In the genomic region with DNA sequence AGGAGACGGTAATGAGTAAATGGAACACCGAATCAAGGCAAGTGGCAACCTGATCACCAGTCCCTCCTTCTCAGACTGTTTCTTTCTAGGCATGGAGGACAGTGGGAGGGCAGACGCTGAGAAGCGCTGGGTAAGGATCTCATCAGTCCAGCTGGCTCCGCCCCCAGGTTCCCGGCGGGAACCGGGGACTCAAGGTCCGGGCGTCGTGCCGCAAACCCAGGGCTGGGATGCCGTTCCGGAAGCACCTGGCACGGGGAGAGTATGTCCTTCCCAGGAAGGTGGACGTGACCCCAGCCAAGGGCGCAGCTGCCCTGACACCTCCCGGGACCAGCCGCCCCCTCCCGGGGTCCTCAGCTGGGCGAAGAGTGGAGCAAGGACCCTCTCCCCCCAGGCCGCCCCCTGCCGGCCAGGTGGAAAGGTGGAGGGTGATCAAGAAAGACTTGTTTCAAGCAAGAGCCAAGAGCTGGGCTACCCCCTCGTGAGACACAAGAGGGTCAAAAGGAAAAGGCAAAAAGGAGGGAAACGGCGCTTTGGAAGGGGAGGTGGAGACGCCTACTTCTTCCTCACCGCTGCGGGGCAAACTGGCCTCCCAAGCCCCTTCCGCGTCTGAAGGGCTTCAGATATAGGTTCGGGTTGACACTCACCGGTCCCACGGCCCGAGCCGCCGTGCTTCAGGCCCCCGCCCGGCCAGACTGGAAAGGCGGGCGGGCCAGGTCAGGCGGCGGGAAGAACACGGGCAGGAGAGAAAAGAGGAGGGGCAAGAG, we compare ENCODE assay signal across 1 cellular context.
TF ChIP-seq lines count a peak whose summit lies in the region.

MYO19 (minus strand) TSS at position 752 of the 764 bp plus-strand sequence. CDS start 2,330 bp downstream, outside the sequence.

TF ChIP-seq in HepG2, 621 proteins besides CTCF, POLR2A, EP300 and RAD21 (continued from another document and continues in another):
- TF ChIP-seq, protein P1, sequence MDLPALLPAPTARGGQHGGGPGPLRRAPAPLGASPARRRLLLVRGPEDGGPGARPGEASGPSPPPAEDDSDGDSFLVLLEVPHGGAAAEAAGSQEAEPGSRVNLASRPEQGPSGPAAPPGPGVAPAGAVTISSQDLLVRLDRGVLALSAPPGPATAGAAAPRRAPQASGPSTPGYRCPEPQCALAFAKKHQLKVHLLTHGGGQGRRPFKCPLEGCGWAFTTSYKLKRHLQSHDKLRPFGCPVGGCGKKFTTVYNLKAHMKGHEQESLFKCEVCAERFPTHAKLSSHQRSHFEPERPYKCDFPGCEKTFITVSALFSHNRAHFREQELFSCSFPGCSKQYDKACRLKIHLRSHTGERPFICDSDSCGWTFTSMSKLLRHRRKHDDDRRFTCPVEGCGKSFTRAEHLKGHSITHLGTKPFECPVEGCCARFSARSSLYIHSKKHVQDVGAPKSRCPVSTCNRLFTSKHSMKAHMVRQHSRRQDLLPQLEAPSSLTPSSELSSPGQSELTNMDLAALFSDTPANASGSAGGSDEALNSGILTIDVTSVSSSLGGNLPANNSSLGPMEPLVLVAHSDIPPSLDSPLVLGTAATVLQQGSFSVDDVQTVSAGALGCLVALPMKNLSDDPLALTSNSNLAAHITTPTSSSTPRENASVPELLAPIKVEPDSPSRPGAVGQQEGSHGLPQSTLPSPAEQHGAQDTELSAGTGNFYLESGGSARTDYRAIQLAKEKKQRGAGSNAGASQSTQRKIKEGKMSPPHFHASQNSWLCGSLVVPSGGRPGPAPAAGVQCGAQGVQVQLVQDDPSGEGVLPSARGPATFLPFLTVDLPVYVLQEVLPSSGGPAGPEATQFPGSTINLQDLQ (CRISPR knock-in tag; IDR thresholded peaks at IDR 0.05), result no peak
- TF ChIP-seq, protein P2, sequence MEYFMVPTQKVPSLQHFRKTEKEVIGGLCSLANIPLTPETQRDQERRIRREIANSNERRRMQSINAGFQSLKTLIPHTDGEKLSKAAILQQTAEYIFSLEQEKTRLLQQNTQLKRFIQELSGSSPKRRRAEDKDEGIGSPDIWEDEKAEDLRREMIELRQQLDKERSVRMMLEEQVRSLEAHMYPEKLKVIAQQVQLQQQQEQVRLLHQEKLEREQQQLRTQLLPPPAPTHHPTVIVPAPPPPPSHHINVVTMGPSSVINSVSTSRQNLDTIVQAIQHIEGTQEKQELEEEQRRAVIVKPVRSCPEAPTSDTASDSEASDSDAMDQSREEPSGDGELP (IDR thresholded peaks at IDR 0.05; ENCODE audit: borderline replicate concordance, low read depth), result peak; percentile 75; the same call in 1 of the 2 replicates
- no peak for TF ChIP-seq ZNF569 (CRISPR knock-in tag; IDR thresholded peaks at IDR 0.05; ENCODE audit: borderline replicate concordance)
- no peak for TF ChIP-seq CCAR2 (optimal IDR thresholded peaks at IDR 0.05; ENCODE audit: low read depth, low read length)
- no peak for TF ChIP-seq IRF1 (CRISPR knock-in tag; IDR thresholded peaks at IDR 0.05; ENCODE audit: low read depth)
- no peak for TF ChIP-seq GFI1 (CRISPR knock-in tag; IDR thresholded peaks at IDR 0.05; ENCODE audit: borderline replicate concordance)
- TF ChIP-seq ZFP36L1 (CRISPR knock-in tag; IDR thresholded peaks at IDR 0.05), result no peak
- no peak for TF ChIP-seq ZKSCAN1 (IDR thresholded peaks at IDR 0.05; ENCODE audit: low read length)
- no peak for TF ChIP-seq NFE2L1 (CRISPR knock-in tag; IDR thresholded peaks at IDR 0.05; ENCODE audit: borderline replicate concordance)
- no peak for TF ChIP-seq SSRP1 (CRISPR knock-in tag; IDR thresholded peaks at IDR 0.05)
- TF ChIP-seq BORCS8-MEF2B (CRISPR knock-in tag; IDR thresholded peaks at IDR 0.05), result peak; percentile 15; the same call in 1 of the 2 replicates
- no peak for TF ChIP-seq NFYC (CRISPR knock-in tag; IDR thresholded peaks at IDR 0.05)
- TF ChIP-seq, protein P3, sequence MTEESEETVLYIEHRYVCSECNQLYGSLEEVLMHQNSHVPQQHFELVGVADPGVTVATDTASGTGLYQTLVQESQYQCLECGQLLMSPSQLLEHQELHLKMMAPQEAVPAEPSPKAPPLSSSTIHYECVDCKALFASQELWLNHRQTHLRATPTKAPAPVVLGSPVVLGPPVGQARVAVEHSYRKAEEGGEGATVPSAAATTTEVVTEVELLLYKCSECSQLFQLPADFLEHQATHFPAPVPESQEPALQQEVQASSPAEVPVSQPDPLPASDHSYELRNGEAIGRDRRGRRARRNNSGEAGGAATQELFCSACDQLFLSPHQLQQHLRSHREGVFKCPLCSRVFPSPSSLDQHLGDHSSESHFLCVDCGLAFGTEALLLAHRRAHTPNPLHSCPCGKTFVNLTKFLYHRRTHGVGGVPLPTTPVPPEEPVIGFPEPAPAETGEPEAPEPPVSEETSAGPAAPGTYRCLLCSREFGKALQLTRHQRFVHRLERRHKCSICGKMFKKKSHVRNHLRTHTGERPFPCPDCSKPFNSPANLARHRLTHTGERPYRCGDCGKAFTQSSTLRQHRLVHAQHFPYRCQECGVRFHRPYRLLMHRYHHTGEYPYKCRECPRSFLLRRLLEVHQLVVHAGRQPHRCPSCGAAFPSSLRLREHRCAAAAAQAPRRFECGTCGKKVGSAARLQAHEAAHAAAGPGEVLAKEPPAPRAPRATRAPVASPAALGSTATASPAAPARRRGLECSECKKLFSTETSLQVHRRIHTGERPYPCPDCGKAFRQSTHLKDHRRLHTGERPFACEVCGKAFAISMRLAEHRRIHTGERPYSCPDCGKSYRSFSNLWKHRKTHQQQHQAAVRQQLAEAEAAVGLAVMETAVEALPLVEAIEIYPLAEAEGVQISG (CRISPR knock-in tag; IDR thresholded peaks at IDR 0.05), result peak; percentile 32; the same call in 1 of the 2 replicates
- no peak for TF ChIP-seq ZBTB3 (CRISPR knock-in tag; IDR thresholded peaks at IDR 0.05; ENCODE audit: borderline replicate concordance, low read depth)
- TF ChIP-seq ZNF101 (CRISPR knock-in tag; IDR thresholded peaks at IDR 0.05; ENCODE audit: borderline replicate concordance, low read depth), result no peak
- no peak for TF ChIP-seq MLXIP (CRISPR knock-in tag; IDR thresholded peaks at IDR 0.05; ENCODE audit: borderline replicate concordance)
- no peak; the same call in none of the 2 replicates for TF ChIP-seq TARDBP (CRISPR knock-in tag; IDR thresholded peaks at IDR 0.05)
- TF ChIP-seq, protein P4, sequence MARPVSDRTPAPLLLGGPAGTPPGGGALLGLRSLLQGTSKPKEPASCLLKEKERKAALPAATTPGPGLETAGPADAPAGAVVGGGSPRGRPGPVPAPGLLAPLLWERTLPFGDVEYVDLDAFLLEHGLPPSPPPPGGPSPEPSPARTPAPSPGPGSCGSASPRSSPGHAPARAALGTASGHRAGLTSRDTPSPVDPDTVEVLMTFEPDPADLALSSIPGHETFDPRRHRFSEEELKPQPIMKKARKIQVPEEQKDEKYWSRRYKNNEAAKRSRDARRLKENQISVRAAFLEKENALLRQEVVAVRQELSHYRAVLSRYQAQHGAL (CRISPR knock-in tag; IDR thresholded peaks at IDR 0.05; ENCODE audit: not compliant biosample characterization), result no peak
- TF ChIP-seq AKAP8 (CRISPR knock-in tag; IDR thresholded peaks at IDR 0.05), result no peak
- TF ChIP-seq THAP8 (CRISPR knock-in tag; IDR thresholded peaks at IDR 0.05; ENCODE audit: borderline replicate concordance), result no peak
- TF ChIP-seq ZSCAN9 (CRISPR knock-in tag; IDR thresholded peaks at IDR 0.05; ENCODE audit: borderline replicate concordance), result no peak
- TF ChIP-seq NFKBIZ (CRISPR knock-in tag; IDR thresholded peaks at IDR 0.05), result no peak; the same call in 1 of the 2 replicates
- TF ChIP-seq ZNF672 (CRISPR knock-in tag; IDR thresholded peaks at IDR 0.05), result no peak; the same call in 1 of the 2 replicates
- TF ChIP-seq EZH2 (conservative IDR thresholded peaks at IDR 0.05; ENCODE audit: low read depth, low read length), result no peak
- no peak for TF ChIP-seq ZFYVE20 (CRISPR knock-in tag; IDR thresholded peaks at IDR 0.05; ENCODE audit: borderline replicate concordance, low read depth)
- TF ChIP-seq ZNF557 (CRISPR knock-in tag; IDR thresholded peaks at IDR 0.05), result no peak
- TF ChIP-seq CREB1 (IDR thresholded peaks at IDR 0.05), result no peak
- no peak for TF ChIP-seq CREB1 (CRISPR knock-in tag; IDR thresholded peaks at IDR 0.05)
- no peak for TF ChIP-seq ZNF251 (CRISPR knock-in tag; IDR thresholded peaks at IDR 0.05)
- TF ChIP-seq ZSCAN22 (CRISPR knock-in tag; IDR thresholded peaks at IDR 0.05), result no peak
- no peak for TF ChIP-seq BHLHE40 (IDR thresholded peaks at IDR 0.05; ENCODE audit: low read length)
- peak; percentile 16; the same call in 1 of the 2 replicates for TF ChIP-seq NFKB2 (CRISPR knock-in tag; IDR thresholded peaks at IDR 0.05; ENCODE audit: borderline replicate concordance)
- TF ChIP-seq HCFC1 (IDR thresholded peaks at IDR 0.05; ENCODE audit: low read depth, low read length), result no peak
- 0 out of 2 replicates have a peak, but pooled peaks have one; percentile 18 for TF ChIP-seq ERF (CRISPR knock-in tag; IDR thresholded peaks at IDR 0.05)
- TF ChIP-seq NR2C2 (CRISPR knock-in tag; IDR thresholded peaks at IDR 0.05; ENCODE audit: borderline replicate concordance), result no peak
- TF ChIP-seq ZNF644 (CRISPR knock-in tag; IDR thresholded peaks at IDR 0.05; ENCODE audit: low read depth), result no peak
- TF ChIP-seq MAFG (CRISPR knock-in tag; IDR thresholded peaks at IDR 0.05), result no peak
- TF ChIP-seq SNAPC5 (CRISPR knock-in tag; IDR thresholded peaks at IDR 0.05; ENCODE audit: borderline replicate concordance), result no peak
- TF ChIP-seq, protein P5, sequence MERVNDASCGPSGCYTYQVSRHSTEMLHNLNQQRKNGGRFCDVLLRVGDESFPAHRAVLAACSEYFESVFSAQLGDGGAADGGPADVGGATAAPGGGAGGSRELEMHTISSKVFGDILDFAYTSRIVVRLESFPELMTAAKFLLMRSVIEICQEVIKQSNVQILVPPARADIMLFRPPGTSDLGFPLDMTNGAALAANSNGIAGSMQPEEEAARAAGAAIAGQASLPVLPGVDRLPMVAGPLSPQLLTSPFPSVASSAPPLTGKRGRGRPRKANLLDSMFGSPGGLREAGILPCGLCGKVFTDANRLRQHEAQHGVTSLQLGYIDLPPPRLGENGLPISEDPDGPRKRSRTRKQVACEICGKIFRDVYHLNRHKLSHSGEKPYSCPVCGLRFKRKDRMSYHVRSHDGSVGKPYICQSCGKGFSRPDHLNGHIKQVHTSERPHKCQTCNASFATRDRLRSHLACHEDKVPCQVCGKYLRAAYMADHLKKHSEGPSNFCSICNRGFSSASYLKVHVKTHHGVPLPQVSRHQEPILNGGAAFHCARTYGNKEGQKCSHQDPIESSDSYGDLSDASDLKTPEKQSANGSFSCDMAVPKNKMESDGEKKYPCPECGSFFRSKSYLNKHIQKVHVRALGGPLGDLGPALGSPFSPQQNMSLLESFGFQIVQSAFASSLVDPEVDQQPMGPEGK (CRISPR knock-in tag; IDR thresholded peaks at IDR 0.05), result peak; percentile 66
- no peak for TF ChIP-seq ONECUT2 (CRISPR knock-in tag; IDR thresholded peaks at IDR 0.05)
- TF ChIP-seq ZNF737 (CRISPR knock-in tag; IDR thresholded peaks at IDR 0.05; ENCODE audit: borderline replicate concordance), result no peak
- TF ChIP-seq ZNF790 (CRISPR knock-in tag; IDR thresholded peaks at IDR 0.05; ENCODE audit: borderline replicate concordance), result 0 out of 2 replicates have a peak, but pooled peaks have one; percentile 7
- no peak for TF ChIP-seq ADNP (CRISPR knock-in tag; IDR thresholded peaks at IDR 0.05)
- TF ChIP-seq ELF1 (CRISPR knock-in tag; IDR thresholded peaks at IDR 0.05), result peak; percentile 58; the same call in 1 of the 2 replicates
- peak; percentile 60; the same call in 1 of the 2 replicates for TF ChIP-seq THAP7 (CRISPR knock-in tag; IDR thresholded peaks at IDR 0.05)
- TF ChIP-seq ZNF382 (CRISPR knock-in tag; IDR thresholded peaks at IDR 0.05; ENCODE audit: borderline replicate concordance), result no peak
- TF ChIP-seq, protein P6, sequence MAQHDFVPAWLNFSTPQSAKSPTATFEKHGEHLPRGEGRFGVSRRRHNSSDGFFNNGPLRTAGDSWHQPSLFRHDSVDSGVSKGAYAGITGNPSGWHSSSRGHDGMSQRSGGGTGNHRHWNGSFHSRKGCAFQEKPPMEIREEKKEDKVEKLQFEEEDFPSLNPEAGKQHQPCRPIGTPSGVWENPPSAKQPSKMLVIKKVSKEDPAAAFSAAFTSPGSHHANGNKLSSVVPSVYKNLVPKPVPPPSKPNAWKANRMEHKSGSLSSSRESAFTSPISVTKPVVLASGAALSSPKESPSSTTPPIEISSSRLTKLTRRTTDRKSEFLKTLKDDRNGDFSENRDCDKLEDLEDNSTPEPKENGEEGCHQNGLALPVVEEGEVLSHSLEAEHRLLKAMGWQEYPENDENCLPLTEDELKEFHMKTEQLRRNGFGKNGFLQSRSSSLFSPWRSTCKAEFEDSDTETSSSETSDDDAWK (CRISPR knock-in tag; IDR thresholded peaks at IDR 0.05), result no peak
